In genomic region chrX:154466907-154467306, GRCh38 we compare ENCODE assay signal across 35 cellular contexts.
"Had no signal": no experiment of that assay in that cellular context is flagged by ENCODE, and none has a peak within 500 bp of the region (broad histone marks: within the 10 kb centered on the region; RNA-seq: fewer than 3 reads in every experiment).

No MANE protein-coding gene starts in this region.

- H3K4me3 ChIP-seq: adrenal gland, ascending aorta, body of pancreas, breast epithelium, cardiac muscle cell had no signal

- H3K27ac ChIP-seq: adrenal gland, ascending aorta, body of pancreas, brain microvascular endothelial cell, breast epithelium, cardiac muscle cell had no signal

- FAIRE-seq: astrocyte, bronchial epithelial cell had no signal

- H3K4me1 ChIP-seq: adrenal gland, ascending aorta, body of pancreas, breast epithelium had no signal

- H3K36me3 ChIP-seq: breast epithelium, cardiac muscle cell had no signal

- H3K9me3 ChIP-seq: adrenal gland, ascending aorta, body of pancreas had no signal

- H3K27me3 ChIP-seq: adrenal gland, ascending aorta, body of pancreas, brain microvascular endothelial cell, cardiac muscle cell had no signal

- DNase-seq: activated effector memory CD4-positive, alpha-beta T cell treated with anti-CD3 and anti-CD28 coated beads, Interleukin-2, amount 50 U/mL, for 16 hours; activated effector memory CD4-positive, alpha-beta T cell treated with Interleukin-2 at 50 U/mL for 16 hours; activated gamma-delta T cell; activated gamma-delta T cell treated with Interleukin-2 at 50 U/mL for 16 hours; activated naive CD4-positive, alpha-beta T cell; activated naive CD4-positive, alpha-beta T cell treated with anti-CD3 and anti-CD28 coated beads for 36 hours; activated naive CD4-positive, alpha-beta T cell treated with anti-CD3 and anti-CD28 coated beads, Interleukin-2, amount 10 ng/mL, durations not matched to agents 7 days and 5 days; activated naive CD4-positive, alpha-beta T cell treated with anti-CD3 and anti-CD28 coated beads, Interleukin-2, amount 50 U/mL, for 16 hours; activated naive CD4-positive, alpha-beta T cell treated with Interleukin-2 at 50 U/mL for 16 hours; activated naive CD8-positive, alpha-beta T cell treated with anti-CD3 and anti-CD28 coated beads for 36 hours; activated naive CD8-positive, alpha-beta T cell treated with anti-CD3 and anti-CD28 coated beads, Interleukin-2, amount 10 ng/mL, durations not matched to agents 7 days and 5 days; activated naive CD8-positive, alpha-beta T cell treated with anti-CD3 and anti-CD28 coated beads, Interleukin-2, amount 50 U/mL, for 24 hours; activated T-cell treated with anti-CD3 and anti-CD28 coated beads for 4 hours; activated T-cell treated with anti-CD3 and anti-CD28 coated beads, Interleukin-2, amount 50 U/mL, for 1 hour; activated T-cell treated with anti-CD3 and anti-CD28 coated beads, Interleukin-2, amount 50 U/mL, for 24 hours; activated T-cell treated with anti-CD3 and anti-CD28 coated beads, Interleukin-2, amount 50 U/mL, for 4 hours; activated T-cell treated with anti-CD3 and anti-CD28 coated beads, Interleukin-2, amount 50 U/mL, for 48 hours; activated T-cell treated with anti-CD3 and anti-CD28 coated beads, Interleukin-2, amount 50 U/mL, for 72 hours; adrenal gland; amniotic stem cell; amygdala; anterior cingulate cortex; aorta; body of pancreas; brain microvascular endothelial cell; caudate nucleus; central memory CD4-positive, alpha-beta T cell; cerebellar nuclear complex had no signal

- ATAC-seq: activated naive CD4-positive, alpha-beta T cell treated with anti-CD3 and anti-CD28 coated beads, Interleukin-2, amount 50 U/mL, for 72 hours; activated naive CD8-positive, alpha-beta T cell treated with anti-CD3 and anti-CD28 coated beads, Interleukin-2, amount 50 U/mL, for 24 hours; activated T-cell treated with anti-CD3 and anti-CD28 coated beads, Interleukin-2, amount 50 U/mL, for 4 hours; activated T-cell treated with anti-CD3 and anti-CD28 coated beads, Interleukin-2, amount 50 U/mL, for 72 hours; activated T-helper 17 cell treated with anti-CD3 and anti-CD28 coated beads, Interleukin-2, amount 50 U/mL, for 72 hours; body of pancreas had no signal
